Comparison of ENCODE assay signal across 8 cellular contexts in genomic region chr15:63553388-63553791, GRCh38. TPM values are rescaled to one million over a fixed set of nuclear protein-coding genes. Genes with fewer than 3 reads are reported as not detected.
A peak's percentile ranks its signal among the peaks of the same experiment; 100 is the strongest.
DNase-seq lines count a peak whose midpoint lies in the region; ATAC-seq and TF ChIP-seq lines count a peak whose summit lies in the region.

No MANE protein-coding gene starts in this region.

- ATAC-seq in memory B cell (ENCODE audit: low read depth) (no peak), HG02642 (IDR thresholded peaks at IDR 0.05; ENCODE audit: poor library complexity, unreplicated experiment) (no peak), GM18909 (IDR thresholded peaks at IDR 0.05; ENCODE audit: poor library complexity, unreplicated experiment) (no peak)

- H3K4me3 Mint-ChIP-seq in CD8-positive, alpha-beta memory T cell: peak overlapping the region in 1 of 7 donors; percentile 27
- H3K4me3 Mint-ChIP-seq in memory B cell: no peak overlapping the region

- H3K4me2 ChIP-seq in Loucy (ENCODE audit: low read depth, low read length, poor library complexity, severe bottlenecking): peak overlapping the region; percentile 41

- POLR2A ChIA-PET in CD8-positive, alpha-beta memory T cell (lab: Charles Lee): interaction anchor here (1.2 kb wide), 1 partner anchor 48 kb away, joined by 6 read pairs; the partner anchor contains the start of gene USP3

- H3K4me1 ChIP-seq in CD8-positive, alpha-beta memory T cell (ENCODE audit: insufficient read depth, low read length): peaks cover 11% of the 10 kb centered on the region
- H3K4me1 ChIP-seq in Loucy (ENCODE audit: insufficient read depth, low read length, poor library complexity, severe bottlenecking): peaks cover 16% of the 10 kb centered on the region

- no peaks in the 10 kb centered on the region for H3K9me3 Mint-ChIP-seq in CD8-positive, alpha-beta memory T cell
- no peaks in the 10 kb centered on the region for H3K9me3 Mint-ChIP-seq in memory B cell

- peaks cover 5 to 57% (median 12%) of the 10 kb centered on the region in 3 donors for H3K36me3 Mint-ChIP-seq in CD8-positive, alpha-beta memory T cell
- peaks cover 3% of the 10 kb centered on the region for H3K36me3 Mint-ChIP-seq in memory B cell

- H3F3A ChIP-seq in Loucy (ENCODE audit: low read depth): no peaks in the 10 kb centered on the region

- no peak overlapping the region for H3K4me3 ChIP-seq in CD8-positive, alpha-beta memory T cell (ENCODE audit: low read length)
- H3K4me3 ChIP-seq in Loucy (ENCODE audit: low read length, poor library complexity, severe bottlenecking) (peak overlapping the region; percentile 8), coronary artery (peak overlapping the region; percentile 3)

- peak overlapping the region; percentile 12 to 81 (median 72) for H3K27ac Mint-ChIP-seq in CD8-positive, alpha-beta memory T cell
- peak overlapping the region; percentile 67 for H3K27ac Mint-ChIP-seq in memory B cell

- H3K27me3 Mint-ChIP-seq in CD8-positive, alpha-beta memory T cell: no peaks in the 10 kb centered on the region
- H3K27me3 Mint-ChIP-seq in memory B cell: no peaks in the 10 kb centered on the region

- H3K36me3 ChIP-seq in CD8-positive, alpha-beta memory T cell (ENCODE audit: insufficient read depth, low read length): peaks cover 13% of the 10 kb centered on the region
- peaks cover 37% of the 10 kb centered on the region for H3K36me3 ChIP-seq in Loucy (ENCODE audit: insufficient read depth, low read length)

- H3K9ac ChIP-seq in Loucy (ENCODE audit: low read depth, low read length, poor library complexity, severe bottlenecking): peak overlapping the region; percentile 14

- H3K79me2 ChIP-seq in Loucy (ENCODE audit: insufficient read depth, low read length): peaks cover 29% of the 10 kb centered on the region

- DNase-seq in CD8-positive, alpha-beta memory T cell: no peak
- DNase-seq in coronary artery (ENCODE audit: low spot score) (no peak), memory B cell (ENCODE audit: low spot score in 2 of 2) (no peak), DMS53 treated with DMSO at 0.1 percent for 48 hours (lab: John Stamatoyannopoulos, UW; ENCODE audit: unreplicated experiment) (no peak)
- no peak for DNase-seq in activated CD4-positive, alpha-beta T cell treated with anti-CD3 and anti-CD28 coated beads, Interleukin-2, amount 50 U/mL, for 1 hour

- no peak overlapping the region for H2AFZ ChIP-seq in Loucy (ENCODE audit: low read length)

- H3K9me2 ChIP-seq in Loucy (replicated peaks; ENCODE audit: low read depth, low read length): no peaks in the 10 kb centered on the region

- peaks cover 50% of the 10 kb centered on the region for H4K20me1 ChIP-seq in Loucy (ENCODE audit: insufficient read depth, low read length, poor library complexity, severe bottlenecking)

- H3K4me1 Mint-ChIP-seq in CD8-positive, alpha-beta memory T cell: peaks cover 43 to 75% (median 71%) of the 10 kb centered on the region in 3 donors
- peaks cover 11% of the 10 kb centered on the region for H3K4me1 Mint-ChIP-seq in memory B cell

- CTCF ChIA-PET in CD8-positive, alpha-beta memory T cell (lab: Charles Lee): interaction anchor here (1.1 to 2.2 kb wide), 6 partner anchors 14 to 87 kb away, joined by 3 to 9 read pairs (median 4); no protein-coding TSS in a partner anchor

- no peaks in the 10 kb centered on the region for H3K27me3 ChIP-seq in CD8-positive, alpha-beta memory T cell (ENCODE audit: insufficient read depth, low read length, poor library complexity, severe bottlenecking)
- H3K27me3 ChIP-seq in Loucy (ENCODE audit: insufficient read depth, low read length, poor library complexity, severe bottlenecking): no peaks in the 10 kb centered on the region

- TF ChIP-seq CTCF in Loucy (conservative IDR thresholded peaks at IDR 0.05; ENCODE audit: low read length): no peak
- no peak for TF ChIP-seq CTCF in coronary artery (IDR thresholded peaks at IDR 0.05)

- no peak overlapping the region for H3K27ac ChIP-seq in CD8-positive, alpha-beta memory T cell (ENCODE audit: low read depth, low read length)
- H3K27ac ChIP-seq in coronary artery: peak overlapping the region in 1 of 2 donors; percentile 28

- H3K9me3 ChIP-seq in CD8-positive, alpha-beta memory T cell (ENCODE audit: low read length): no peaks in the 10 kb centered on the region
- H3K9me3 ChIP-seq in Loucy (ENCODE audit: insufficient read depth, low read depth, low read length): no peaks in the 10 kb centered on the region

RNA-seq across cellular contexts. Expression of gene FBXL22, which starts 43.8 kb away (rescaled TPM):
- 1 to 10 TPM in 1 of 2 experiments, under 1 TPM in 1; 0.84 to 1.1 TPM for total RNA-seq in CD8-positive, alpha-beta memory T cell
- 0.97 TPM for polyA plus RNA-seq in CD8-positive, alpha-beta memory T cell

RNA-seq across cellular contexts. Expression of gene USP3, which starts 49.0 kb away (rescaled TPM):
- total RNA-seq in CD8-positive, alpha-beta memory T cell: 10 to 100 TPM; 36.6 to 38.0 TPM
- polyA plus RNA-seq in CD8-positive, alpha-beta memory T cell: 50.7 TPM
